ENCODE assay signal across 17 cellular contexts in the genomic region with DNA sequence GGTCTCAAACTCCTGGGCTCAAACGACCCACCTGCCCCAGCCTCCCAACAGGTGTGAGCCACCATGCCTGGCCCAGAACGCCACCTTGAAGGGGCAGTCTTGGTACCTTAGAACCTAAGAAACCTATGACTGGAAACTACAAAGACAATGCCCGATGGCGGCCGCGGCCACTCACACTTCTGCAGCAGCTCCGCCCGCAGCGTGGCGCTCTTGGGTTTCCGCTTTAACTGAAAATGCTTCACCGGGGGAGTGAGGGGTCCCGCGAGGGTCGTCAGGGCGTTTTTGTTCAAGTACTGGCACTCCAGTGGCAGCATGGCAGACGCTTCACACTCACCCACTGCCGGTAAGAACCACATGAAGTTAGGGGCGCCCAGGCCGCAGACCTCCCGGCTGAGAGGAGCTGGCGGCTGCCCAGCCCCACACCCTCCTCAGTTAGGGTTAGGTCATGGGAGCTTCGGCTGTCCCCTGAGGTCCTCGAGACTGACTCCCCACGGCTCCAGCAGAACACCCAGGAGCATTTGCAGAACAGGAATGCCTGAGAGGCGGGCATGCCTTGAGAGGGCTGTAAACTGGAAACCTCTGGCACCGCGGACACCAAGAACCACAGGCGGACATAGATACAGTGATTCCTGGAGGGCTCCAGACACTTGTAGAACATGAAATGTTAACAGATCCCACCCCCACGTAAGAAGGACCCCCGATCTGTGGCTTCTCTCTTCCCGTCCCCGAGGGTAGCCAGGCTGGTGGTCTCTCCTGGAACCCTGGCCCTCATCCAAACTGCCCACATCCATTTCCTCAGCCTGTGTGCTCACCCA.
"Had no signal": no experiment of that assay in that cellular context is flagged by ENCODE, and none has a peak within 500 bp of the region (broad histone marks: within the 10 kb centered on the region; RNA-seq: fewer than 3 reads in every experiment).

No MANE protein-coding gene starts in this region.

- H3K4me3 ChIP-seq: body of pancreas, hepatocyte, lung, tibial artery had no signal

- H2AFZ ChIP-seq: hepatocyte, parathyroid adenoma had no signal

- H3K4me1 Mint-ChIP-seq: activated naive CD8-positive, alpha-beta T cell treated with anti-CD3 and anti-CD28 coated beads, Interleukin-2, amount 10 ng/mL, durations not matched to agents 7 days and 5 days; endodermal cell; mesothelial cell of epicardium had no signal

- H3K4me2 ChIP-seq: hepatocyte had no signal

- H3K9me3 ChIP-seq: body of pancreas, tibial artery had no signal

- H3K27me3 Mint-ChIP-seq: activated CD4-positive, alpha-beta T cell treated with anti-CD3 and anti-CD28 coated beads, Interleukin-2, amount 10 ng/mL, durations not matched to agents 24 days and 14 days; activated CD8-positive, alpha-beta T cell treated with anti-CD3 and anti-CD28 coated beads for 36 hours; activated naive CD8-positive, alpha-beta T cell treated with anti-CD3 and anti-CD28 coated beads, Interleukin-2, amount 10 ng/mL, durations not matched to agents 7 days and 5 days had no signal

- DNase-seq: activated CD4-positive, alpha-beta T cell treated with anti-CD3 and anti-CD28 coated beads, Interleukin-2, amount 10 ng/mL, durations not matched to agents 24 days and 14 days; activated CD8-positive, alpha-beta T cell treated with anti-CD3 and anti-CD28 coated beads for 36 hours; activated naive CD8-positive, alpha-beta T cell treated with anti-CD3 and anti-CD28 coated beads, Interleukin-2, amount 10 ng/mL, durations not matched to agents 7 days and 5 days; body of pancreas; endodermal cell; foreskin fibroblast; left cardiac atrium; stimulated activated naive CD8-positive, alpha-beta T cell treated with anti-CD3 and anti-CD28 coated beads, Interleukin-15, Interleukin-2, amounts not matched to agents 100 U/mL and 50 U/mL, for 24 hours; substantia nigra; T-helper 1 cell; T1000; tibial artery had no signal

- H3K36me3 Mint-ChIP-seq: activated naive CD8-positive, alpha-beta T cell treated with anti-CD3 and anti-CD28 coated beads, Interleukin-2, amount 10 ng/mL, durations not matched to agents 7 days and 5 days had no signal

- H3K27me3 ChIP-seq: body of pancreas, hepatocyte, tibial artery had no signal

- H3K27ac Mint-ChIP-seq: activated CD4-positive, alpha-beta T cell treated with anti-CD3 and anti-CD28 coated beads, Interleukin-2, amount 10 ng/mL, durations not matched to agents 24 days and 14 days; activated CD8-positive, alpha-beta T cell treated with anti-CD3 and anti-CD28 coated beads for 36 hours; activated naive CD8-positive, alpha-beta T cell treated with anti-CD3 and anti-CD28 coated beads, Interleukin-2, amount 10 ng/mL, durations not matched to agents 7 days and 5 days; endodermal cell; mesothelial cell of epicardium had no signal

- H3K9ac ChIP-seq: parathyroid adenoma had no signal

- ATAC-seq: activated CD8-positive, alpha-beta T cell treated with anti-CD3 and anti-CD28 coated beads for 36 hours; body of pancreas; left cardiac atrium; stimulated activated naive CD8-positive, alpha-beta T cell treated with anti-CD3 and anti-CD28 coated beads, Interleukin-15, Interleukin-2, amounts not matched to agents 100 U/mL and 50 U/mL, for 24 hours had no signal

- H3K4me1 ChIP-seq: body of pancreas, parathyroid adenoma had no signal

- H3K9me3 Mint-ChIP-seq: activated CD4-positive, alpha-beta T cell treated with anti-CD3 and anti-CD28 coated beads, Interleukin-2, amount 10 ng/mL, durations not matched to agents 24 days and 14 days; activated CD8-positive, alpha-beta T cell treated with anti-CD3 and anti-CD28 coated beads for 36 hours; activated naive CD8-positive, alpha-beta T cell treated with anti-CD3 and anti-CD28 coated beads, Interleukin-2, amount 10 ng/mL, durations not matched to agents 7 days and 5 days; endodermal cell; mesothelial cell of epicardium had no signal

- H3K4me3 Mint-ChIP-seq: activated CD4-positive, alpha-beta T cell treated with anti-CD3 and anti-CD28 coated beads, Interleukin-2, amount 10 ng/mL, durations not matched to agents 24 days and 14 days; activated CD8-positive, alpha-beta T cell treated with anti-CD3 and anti-CD28 coated beads for 36 hours; activated naive CD8-positive, alpha-beta T cell treated with anti-CD3 and anti-CD28 coated beads, Interleukin-2, amount 10 ng/mL, durations not matched to agents 7 days and 5 days; endodermal cell; mesothelial cell of epicardium had no signal

- H3K27ac ChIP-seq: body of pancreas, epithelial cell of prostate, hepatocyte, parathyroid adenoma, tibial artery had no signal
